19 cellular contexts compared by ENCODE assay signal in the genomic region with DNA sequence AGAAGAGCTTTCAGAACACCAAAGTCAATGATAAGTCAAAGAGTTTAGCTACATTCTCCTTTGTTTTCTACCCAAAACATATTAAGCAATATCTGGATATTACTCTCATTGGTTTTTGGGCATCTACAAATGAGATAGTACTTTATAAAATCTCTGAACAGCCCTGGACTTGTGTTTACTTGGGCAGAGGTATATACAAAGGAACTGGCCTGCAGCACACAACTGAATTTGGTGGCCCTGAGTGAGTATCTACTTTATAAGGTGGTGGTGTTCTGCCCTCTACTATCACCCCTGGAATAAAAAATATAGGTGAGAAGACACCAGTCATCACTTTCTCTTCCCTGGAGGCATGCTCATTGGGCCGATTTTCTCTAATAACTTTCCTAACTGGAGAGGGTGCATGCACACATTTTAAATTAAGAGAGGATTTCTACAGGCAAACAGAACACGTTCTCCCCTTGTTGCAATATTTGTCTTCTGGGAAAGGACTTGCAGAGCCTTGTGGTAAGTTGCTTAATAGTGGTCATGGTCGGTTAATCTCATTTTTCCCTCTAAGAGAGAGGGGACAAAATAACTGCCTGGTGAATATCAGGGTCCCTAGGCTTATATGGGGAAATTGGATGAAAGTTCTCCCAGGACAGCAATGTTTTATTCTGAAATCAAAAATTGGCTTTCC.
"Had no signal": no experiment of that assay in that cellular context is flagged by ENCODE, and none has a peak within 500 bp of the region (broad histone marks: within the 10 kb centered on the region; RNA-seq: fewer than 3 reads in every experiment).

No MANE protein-coding gene starts in this region.

- ATAC-seq: activated naive CD8-positive, alpha-beta T cell treated with anti-CD3 and anti-CD28 coated beads, Interleukin-2, amount 50 U/mL, for 24 hours; esophagus mucosa; left ventricle myocardium superior; natural killer cell treated with Interleukin-12 subunit alpha and Interleukin-12 subunit beta and Interleukin-15 and Interleukin-18, amount 100 ng/mL, for 72 hours had no signal

- DNase-seq: activated CD4-positive, alpha-beta T cell treated with anti-CD3 and anti-CD28 coated beads, Interleukin-2, amount 50 U/mL, for 4 hours; activated CD4-positive, CD25-positive, alpha-beta regulatory T cell treated with anti-CD3 and anti-CD28 coated beads, Interleukin-2, amount 50 U/mL, for 72 hours; activated naive CD4-positive, alpha-beta T cell treated with anti-CD3 and anti-CD28 coated beads for 36 hours; activated naive CD8-positive, alpha-beta T cell treated with anti-CD3 and anti-CD28 coated beads, Interleukin-2, amount 50 U/mL, for 24 hours; foreskin fibroblast; hippocampal formation; kidney; left ventricle myocardium superior; mesendoderm; posterior cingulate gyrus; small intestine; stimulated activated CD4-positive, alpha-beta T cell treated with anti-CD3 and anti-CD28 coated beads, Interleukin-4, amount 100 ng/mL, for 4 hours; stimulated activated CD8-positive, alpha-beta memory T cell treated with anti-CD3 and anti-CD28 coated beads, Interleukin-4, amount 100 ng/mL, for 48 hours; stimulated activated naive CD4-positive, alpha-beta T cell treated with Interleukin-2 at 50 U/mL for 16 hours; T-helper 1 cell; T1000; trophoblast cell had no signal
